1 cellular context compared by ENCODE assay signal in genomic region chr12:31073527-31074332, GRCh38.
A peak's percentile ranks its signal among the peaks of the same experiment; 100 is the strongest.
TF ChIP-seq lines count a peak whose summit lies in the region.

DDX11 (plus strand) TSS chr12:31073860; CDS start chr12:31078394, 4,534 bp downstream.

TF ChIP-seq in GM12878, 131 proteins besides CTCF, POLR2A, EP300 and RAD21 (continued from another document):
- peak; percentile 89 for TF ChIP-seq ZBTB40 (IDR thresholded peaks at IDR 0.05; ENCODE audit: borderline replicate concordance)
